ENCODE assay signal across 28 cellular contexts in the genomic region with DNA sequence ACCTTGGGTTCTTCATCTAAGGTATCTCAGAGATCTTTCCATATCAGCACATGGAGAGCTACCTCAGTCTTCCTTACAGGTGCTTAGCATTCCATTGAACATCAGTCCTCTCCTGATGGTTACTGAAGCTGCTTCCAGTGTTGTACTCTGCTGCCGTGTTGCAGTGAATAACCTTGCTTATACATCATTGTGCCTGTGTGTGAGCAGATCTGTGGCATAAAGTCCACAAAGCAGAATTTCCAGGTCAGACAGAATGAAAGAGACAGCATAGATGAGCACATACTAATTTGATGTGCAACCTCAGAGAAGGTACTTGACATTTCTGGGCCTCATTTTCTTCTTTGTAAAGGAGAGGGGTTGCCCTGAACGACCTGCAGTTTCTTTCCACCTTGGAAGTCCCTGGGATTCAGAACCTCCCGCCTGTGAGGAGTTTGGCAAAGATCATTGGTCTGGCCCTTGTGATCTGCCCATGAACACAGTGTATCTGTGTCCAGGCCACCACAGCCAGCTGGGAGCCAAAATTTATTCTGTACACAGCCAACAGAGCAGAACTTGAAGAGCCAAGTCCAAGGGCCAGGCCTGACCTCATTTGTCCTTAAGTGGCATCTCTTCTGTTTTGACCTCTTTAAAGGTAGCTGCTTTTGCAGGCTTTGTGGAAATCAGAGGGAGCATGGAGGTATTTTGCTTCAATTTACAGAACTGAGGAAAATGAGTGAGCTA. TPM values are rescaled to one million over a fixed set of nuclear protein-coding genes. Genes with fewer than 3 reads are reported as not detected.
DNase-seq lines count a peak whose midpoint lies in the region; ATAC-seq, FAIRE-seq and TF ChIP-seq lines count a peak whose summit lies in the region.
"Had no signal": no experiment of that assay in that cellular context is flagged by ENCODE, and none has a peak within 500 bp of the region (broad histone marks: within the 10 kb centered on the region; RNA-seq: fewer than 3 reads in every experiment).

No MANE protein-coding gene starts in this region.

- peak overlapping the region; percentile 64 for H3K27ac Mint-ChIP-seq in neural progenitor cell
- H3K27ac Mint-ChIP-seq in T-cell: no peak overlapping the region
- H3K27ac Mint-ChIP-seq: activated CD4-positive, alpha-beta T cell treated with anti-CD3 and anti-CD28 coated beads for 36 hours; activated naive CD8-positive, alpha-beta T cell; mesothelial cell of epicardium had no signal

- no peak overlapping the region for H3K4me3 ChIP-seq in neural progenitor cell
- H3K4me3 ChIP-seq: body of pancreas, psoas muscle, spleen had no signal

- DNase-seq in Right ventricle myocardium superior (peak; percentile 75), cardiac septum (ENCODE audit: low spot score) (no peak), left cardiac atrium (no peak), neural progenitor cell (ENCODE audit: low spot score) (no peak), dermis blood vessel endothelial cell (no peak), T-cell (no peak), D721Med (ENCODE audit: insufficient read length, low spot score) (no peak), NCI-H1048 (lab: John Stamatoyannopoulos, UW) (no peak)
- DNase-seq: activated CD4-positive, alpha-beta T cell treated with anti-CD3 and anti-CD28 coated beads for 36 hours; body of pancreas; DMS 273 treated with DMSO at 0.1 percent for 48 hours; NCI-H1694 treated with DMSO at 0.1 percent for 48 hours; SHP77 treated with DMSO at 0.1 percent for 48 hours; spleen; stimulated activated CD4-positive, alpha-beta T cell treated with anti-CD3 and anti-CD28 coated beads, Interleukin-4, amount 100 ng/mL, for 24 hours had no signal

- FAIRE-seq in D721Med (lab: Jason Lieb, UNC): no peak
- FAIRE-seq: endothelial cell of umbilical vein, H54 had no signal

- H3K27me3 ChIP-seq in neural progenitor cell: no peaks in the 10 kb centered on the region
- H3K27me3 ChIP-seq: body of pancreas had no signal

- intact Hi-C loops in Right ventricle myocardium superior (cut with DNase I) (no loop called here), cardiac septum (cut with DNase I) (no loop called here), left cardiac atrium (cut with DNase I) (no loop called here)

- CTCF ChIA-PET in T-cell (lab: Charles Lee): no interaction called here

- H2AFZ ChIP-seq in neural progenitor cell (replicated peaks): no peak overlapping the region

- peaks cover 9% of the 10 kb centered on the region for H3K4me1 ChIP-seq in neural progenitor cell
- H3K4me1 ChIP-seq: body of pancreas, psoas muscle, spleen had no signal

- POLR2A ChIA-PET in T-cell (lab: Charles Lee): no interaction called here

- no peaks in the 10 kb centered on the region for H3K36me3 ChIP-seq in neural progenitor cell
- H3K36me3 ChIP-seq: spleen had no signal

- no peak overlapping the region for H3K4me2 ChIP-seq in neural progenitor cell
- H3K4me2 ChIP-seq: KMS-11 had no signal

- peaks cover 19% of the 10 kb centered on the region for H3K27me3 Mint-ChIP-seq in neural progenitor cell (ENCODE audit: insufficient read depth, low read depth)
- peaks cover 0 to 5% of the 10 kb centered on the region in 2 donors for H3K27me3 Mint-ChIP-seq in T-cell
- H3K27me3 Mint-ChIP-seq: activated naive CD8-positive, alpha-beta T cell had no signal

- no peak overlapping the region for H3K4me3 Mint-ChIP-seq in neural progenitor cell
- no peak overlapping the region for H3K4me3 Mint-ChIP-seq in T-cell
- H3K4me3 Mint-ChIP-seq: activated CD4-positive, alpha-beta T cell treated with anti-CD3 and anti-CD28 coated beads for 36 hours; activated naive CD8-positive, alpha-beta T cell; mesothelial cell of epicardium; nephron; stimulated activated naive CD8-positive, alpha-beta T cell treated with anti-CD3 and anti-CD28 coated beads, Interleukin-15, Interleukin-2, amounts not matched to agents 100 ng/mL and 50 ng/mL, for 24 hours had no signal

- H3K36me3 Mint-ChIP-seq in neural progenitor cell (peaks cover 2% of the 10 kb centered on the region), T-cell (no peaks in the 10 kb centered on the region)
- H3K36me3 Mint-ChIP-seq: activated naive CD8-positive, alpha-beta T cell; mesothelial cell of epicardium had no signal

- H3K9me3 Mint-ChIP-seq in neural progenitor cell (peaks cover 28% of the 10 kb centered on the region), T-cell (no peaks in the 10 kb centered on the region)

- no peaks in the 10 kb centered on the region for H4K20me1 ChIP-seq in neural progenitor cell (ENCODE audit: low read depth)

- TF ChIP-seq CTCF in neural progenitor cell (IDR thresholded peaks at IDR 0.05) (no peak), D721Med (IDR thresholded peaks at IDR 0.05; ENCODE audit: insufficient read depth, missing control alignments) (no peak)

- no peaks in the 10 kb centered on the region for H3K9me3 ChIP-seq in neural progenitor cell (ENCODE audit: low read depth)
- H3K9me3 ChIP-seq: body of pancreas, psoas muscle had no signal

- no peak overlapping the region for H3K9ac ChIP-seq in neural progenitor cell
- H3K9ac ChIP-seq: KMS-11 had no signal

- ATAC-seq in Right ventricle myocardium superior (ENCODE audit: poor library complexity) (peak; percentile 99), left cardiac atrium (peak; percentile 86 to 91), T-cell (replicated peaks in 1 of 4) (no peak)
- ATAC-seq: activated CD4-positive, alpha-beta T cell treated with anti-CD3 and anti-CD28 coated beads for 36 hours; body of pancreas had no signal

- no peaks in the 10 kb centered on the region for H3K79me2 ChIP-seq in neural progenitor cell (ENCODE audit: low read depth)

- H3K4me1 Mint-ChIP-seq in neural progenitor cell: peaks cover 35% of the 10 kb centered on the region
- H3K4me1 Mint-ChIP-seq in T-cell: no peaks in the 10 kb centered on the region
- H3K4me1 Mint-ChIP-seq: activated CD4-positive, alpha-beta T cell treated with anti-CD3 and anti-CD28 coated beads for 36 hours; nephron had no signal

- H3F3A ChIP-seq in neural progenitor cell (ENCODE audit: low read depth): no peaks in the 10 kb centered on the region

- H3K27ac ChIP-seq in neural progenitor cell: no peak overlapping the region
- H3K27ac ChIP-seq: body of pancreas, C4-2B, KMS-11, psoas muscle, spleen had no signal

RNA-seq across cellular contexts. Expression of a gene that starts 57.2 kb away (rescaled TPM):
- total RNA-seq in Right ventricle myocardium superior (not detected), cardiac septum (not detected), left cardiac atrium (under 1 TPM in 1 of 2 donors, not detected in 1; 0.03 TPM), neural progenitor cell (ENCODE audit: low replicate concordance) (under 0.01 TPM in 1 of 2 replicates, not detected in the other), dermis blood vessel endothelial cell (under 0.01 and 0.14 TPM in 2 replicates), T-cell (not detected)
- total RNA-seq: A673; activated CD4-positive, alpha-beta T cell treated with anti-CD3 and anti-CD28 coated beads for 36 hours; HT-29; kidney epithelial cell; spleen; ureter had no signal

Comparison
In these comparisons a context has a peak if more than half of its experiments do, and no peak if none do; other contexts are left out.
1. ATAC-seq: peak in Right ventricle myocardium superior (single experiment) and left cardiac atrium (2 of 2); none in T-cell (0 of 4).